Comparison of ENCODE assay signal across 19 cellular contexts in genomic region chr2:83233284-83233683, GRCh38.
DNase-seq lines count a peak whose midpoint lies in the region; TF ChIP-seq lines count a peak whose summit lies in the region.
"Had no signal": no experiment of that assay in that cellular context is flagged by ENCODE, and none has a peak within 500 bp of the region (broad histone marks: within the 10 kb centered on the region; RNA-seq: fewer than 3 reads in every experiment).

No MANE protein-coding gene starts in this region.

- peak; percentile 3 for DNase-seq in EL
- peak; percentile 19 for DNase-seq in HuH-7 (ENCODE audit: low spot score)
- DNase-seq in brain microvascular endothelial cell: no peak
- no peak for DNase-seq in neural crest cell (ENCODE audit: low read depth, low spot score)
- no peak for DNase-seq in ACHN
- no peak for DNase-seq in GM03348 (ENCODE audit: low spot score)
- no peak for DNase-seq in H4 (ENCODE audit: low spot score)
- no peak for DNase-seq in inferior parietal cortex (ENCODE audit: extremely low spot score)
- DNase-seq: activated CD4-positive, alpha-beta T cell treated with anti-CD3 and anti-CD28 coated beads for 4 hours; activated T-cell treated with anti-CD3 and anti-CD28 coated beads, Interleukin-2, amount 50 U/mL, for 72 hours; GOT3; mucosa of descending colon; NCI-H1105 treated with DMSO at 0.1 percent for 48 hours; NCI-H774; right lobe of liver; SHP77 treated with DMSO at 0.1 percent for 48 hours had no signal

- no peaks in the 10 kb centered on the region for H3K36me3 Mint-ChIP-seq in neural crest cell (ENCODE audit: low read depth)
- H3K36me3 Mint-ChIP-seq: activated naive CD4-positive, alpha-beta T cell treated with anti-CD3 and anti-CD28 coated beads, Interleukin-2, amount 50 U/mL, for 24 hours; CD14-positive monocyte; stimulated activated effector memory CD8-positive, alpha-beta T cell treated with anti-CD3 and anti-CD28 coated beads, Interleukin-12 subunit alpha, Interleukin-12 subunit beta, amount 100 ng/mL, for 72 hours had no signal

- peaks cover 2% of the 10 kb centered on the region for H3K9me3 Mint-ChIP-seq in neural crest cell

- H3K4me3 ChIP-seq in brain microvascular endothelial cell (ENCODE audit: low read depth, low read length): no peak overlapping the region
- H3K4me3 ChIP-seq: mucosa of descending colon, right lobe of liver had no signal

- no peak overlapping the region for H3K27ac ChIP-seq in brain microvascular endothelial cell
- H3K27ac ChIP-seq: right lobe of liver had no signal

- H3K36me3 ChIP-seq in brain microvascular endothelial cell (replicated peaks): no peaks in the 10 kb centered on the region
- H3K36me3 ChIP-seq: right lobe of liver had no signal

- H3K4me1 Mint-ChIP-seq in neural crest cell: peaks cover 13% of the 10 kb centered on the region
- H3K4me1 Mint-ChIP-seq: activated naive CD4-positive, alpha-beta T cell treated with anti-CD3 and anti-CD28 coated beads, Interleukin-2, amount 50 U/mL, for 24 hours; CD14-positive monocyte; stimulated activated effector memory CD8-positive, alpha-beta T cell treated with anti-CD3 and anti-CD28 coated beads, Interleukin-12 subunit alpha, Interleukin-12 subunit beta, amount 100 ng/mL, for 72 hours had no signal

- no peaks in the 10 kb centered on the region for H3K27me3 Mint-ChIP-seq in neural crest cell (ENCODE audit: low read depth)
- H3K27me3 Mint-ChIP-seq: activated naive CD4-positive, alpha-beta T cell treated with anti-CD3 and anti-CD28 coated beads, Interleukin-2, amount 50 U/mL, for 24 hours had no signal

- no peak overlapping the region for H3K4me3 Mint-ChIP-seq in neural crest cell
- H3K4me3 Mint-ChIP-seq: activated naive CD4-positive, alpha-beta T cell treated with anti-CD3 and anti-CD28 coated beads, Interleukin-2, amount 50 U/mL, for 24 hours; activated T-cell treated with anti-CD3 and anti-CD28 coated beads, Interleukin-2, amount 50 U/mL, for 72 hours; CD14-positive monocyte; stimulated activated effector memory CD8-positive, alpha-beta T cell treated with anti-CD3 and anti-CD28 coated beads, Interleukin-12 subunit alpha, Interleukin-12 subunit beta, amount 100 ng/mL, for 72 hours had no signal

- TF ChIP-seq CTCF in brain microvascular endothelial cell (IDR thresholded peaks at IDR 0.05; ENCODE audit: low read depth, low read length, missing control alignments) (peak; percentile 26), neural crest cell (conservative IDR thresholded peaks at IDR 0.05) (peak; percentile 39)

- no peak overlapping the region for H3K27ac Mint-ChIP-seq in neural crest cell (ENCODE audit: unreplicated experiment)
- H3K27ac Mint-ChIP-seq: activated naive CD4-positive, alpha-beta T cell treated with anti-CD3 and anti-CD28 coated beads, Interleukin-2, amount 50 U/mL, for 24 hours; activated T-cell treated with anti-CD3 and anti-CD28 coated beads, Interleukin-2, amount 50 U/mL, for 72 hours; CD14-positive monocyte; stimulated activated effector memory CD8-positive, alpha-beta T cell treated with anti-CD3 and anti-CD28 coated beads, Interleukin-12 subunit alpha, Interleukin-12 subunit beta, amount 100 ng/mL, for 72 hours had no signal

- in situ Hi-C loops in brain microvascular endothelial cell (cut with HindIII; ENCODE audit: low pct_ligation_motif_present, low sequenced_read_pairs) (no loop called here), ACHN (cut with HindIII; ENCODE audit: low pct_ligation_motif_present, low pct_unique_long_range_greater_than_20kb, low sequenced_read_pairs) (no loop called here)

- H3K27me3 ChIP-seq in brain microvascular endothelial cell (replicated peaks): no peaks in the 10 kb centered on the region
- H3K27me3 ChIP-seq: right lobe of liver had no signal

Comparison
In these comparisons a context has a peak if more than half of its experiments do, and no peak if none do; other contexts are left out.
1. DNase-seq: peak in EL (single experiment) and HuH-7 (single experiment); none in brain microvascular endothelial cell (single experiment), neural crest cell (single experiment), ACHN (single experiment), GM03348 (single experiment), H4 (single experiment) and inferior parietal cortex (single experiment).